ENCODE assay signal across 22 cellular contexts in genomic region chr18:41150316-41150715, GRCh38.
A peak's percentile ranks its signal among the peaks of the same experiment; 100 is the strongest.
DNase-seq lines count a peak whose midpoint lies in the region; ATAC-seq and TF ChIP-seq lines count a peak whose summit lies in the region.
"Had no signal": no experiment of that assay in that cellular context is flagged by ENCODE, and none has a peak within 500 bp of the region (broad histone marks: within the 10 kb centered on the region; RNA-seq: fewer than 3 reads in every experiment).

No MANE protein-coding gene starts in this region.

- no peaks in the 10 kb centered on the region for H3K9me2 ChIP-seq in SU-DHL-6 (replicated peaks; ENCODE audit: insufficient read depth, low read length)

- H3K4me3 ChIP-seq in SU-DHL-6 (ENCODE audit: insufficient read depth, low read length, poor library complexity, severe bottlenecking) (no peak overlapping the region), heart right ventricle (no peak overlapping the region), Peyer's patch (no peak overlapping the region), sigmoid colon (no peak overlapping the region)
- H3K4me3 ChIP-seq: coronary artery, left lung had no signal

- H3K27me3 ChIP-seq in SU-DHL-6 (ENCODE audit: low read length) = no peaks in the 10 kb centered on the region
- H3K27me3 ChIP-seq in heart right ventricle = no peaks in the 10 kb centered on the region
- H3K27me3 ChIP-seq in Peyer's patch = no peaks in the 10 kb centered on the region
- H3K27me3 ChIP-seq in sigmoid colon = no peaks in the 10 kb centered on the region
- H3K27me3 ChIP-seq: left lung had no signal

- no peak overlapping the region for H3K4me2 ChIP-seq in SU-DHL-6 (ENCODE audit: low read depth, low read length, poor library complexity, severe bottlenecking)

- H4K20me1 ChIP-seq in SU-DHL-6 (ENCODE audit: low read depth, low read length) = no peaks in the 10 kb centered on the region

- no peaks in the 10 kb centered on the region for H3F3A ChIP-seq in SU-DHL-6 (ENCODE audit: insufficient read depth)

- 76 to 82% methylated on average over 2 of the region's 2 CpGs for WGBS in heart right ventricle, 2 donors
- 52 to 61% methylated on average over 2 of the region's 2 CpGs for WGBS in sigmoid colon, 2 donors

- no peak for ATAC-seq in heart right ventricle
- ATAC-seq: left lung; Right ventricle myocardium inferior; sciatic nerve; stimulated activated naive CD8-positive, alpha-beta T cell treated with anti-CD3 and anti-CD28 coated beads, Interleukin-15, amount 100 ng/mL, for 72 hours had no signal

- no peaks in the 10 kb centered on the region for H3K4me1 ChIP-seq in heart right ventricle
- H3K4me1 ChIP-seq in Peyer's patch = no peaks in the 10 kb centered on the region
- peaks cover 0 to 4% (median 0%) of the 10 kb centered on the region in 4 donors for H3K4me1 ChIP-seq in sigmoid colon
- H3K4me1 ChIP-seq: left lung had no signal

- H3K27ac ChIP-seq in SU-DHL-6 (ENCODE audit: low read depth, low read length) (peak overlapping the region; percentile 23; the same call in 1 of the 2 replicates), heart right ventricle (no peak overlapping the region), Peyer's patch (no peak overlapping the region), sigmoid colon (no peak overlapping the region), caudate nucleus (ENCODE audit: low read depth, low read length) (no peak overlapping the region)
- H3K27ac ChIP-seq: coronary artery, left lung, VCaP had no signal

- H3K79me2 ChIP-seq in SU-DHL-6 (ENCODE audit: insufficient read depth, low read length) = no peaks in the 10 kb centered on the region

- no peak for TF ChIP-seq EP300 in sigmoid colon (IDR thresholded peaks at IDR 0.05)

- TF ChIP-seq CTCF in SU-DHL-6 (IDR thresholded peaks at IDR 0.05; ENCODE audit: insufficient read depth, low read length, poor library complexity, severe bottlenecking) (no peak), heart right ventricle (IDR thresholded peaks at IDR 0.05) (no peak), Peyer's patch (IDR thresholded peaks at IDR 0.05) (no peak), sigmoid colon (IDR thresholded peaks at IDR 0.05) (no peak)

- no peak overlapping the region for H3K9ac ChIP-seq in SU-DHL-6 (ENCODE audit: low read length)

- peak; percentile 12 for DNase-seq in SKM-1 treated with dmso at 0.1 percent for 144 hours (lab: John Stamatoyannopoulos, UW; ENCODE audit: unreplicated experiment)
- no peak for DNase-seq in SKM-1 (lab: John Stamatoyannopoulos, UW; ENCODE audit: unreplicated experiment)
- DNase-seq in NCI-H2107 treated with DMSO at 0.1 percent for 48 hours (lab: John Stamatoyannopoulos, UW; ENCODE audit: unreplicated experiment) = peak; percentile 70
- no peak for DNase-seq in heart right ventricle
- DNase-seq in Peyer's patch = no peak
- no peak for DNase-seq in sigmoid colon
- DNase-seq in caudate nucleus (lab: John Stamatoyannopoulos, UW) = no peak
- DNase-seq: activated CD4-positive, alpha-beta T cell treated with anti-CD3 and anti-CD28 coated beads, Interleukin-2, amount 50 U/mL, for 48 hours; activated naive CD4-positive, alpha-beta T cell treated with anti-CD3 and anti-CD28 coated beads, Interleukin-2, amount 50 U/mL, for 16 hours; activated T-cell treated with anti-CD3 and anti-CD28 coated beads, Interleukin-2, amount 50 U/mL, for 1 hour; CD4-positive, alpha-beta T cell; foreskin fibroblast; GDM1; left lung; NCI-H1048; NK-92 treated with Interleukin-12 subunit alpha and Interleukin-12 subunit beta, amount 100 ng/mL, for 24 hours; stimulated activated naive CD8-positive, alpha-beta T cell treated with anti-CD3 and anti-CD28 coated beads, Interleukin-15, amount 100 ng/mL, for 72 hours had no signal

- TF ChIP-seq POLR2A in Peyer's patch (IDR thresholded peaks at IDR 0.05) = no peak
- no peak for TF ChIP-seq POLR2A in sigmoid colon (IDR thresholded peaks at IDR 0.05)

- H3K36me3 ChIP-seq in SU-DHL-6 (ENCODE audit: low read length) (no peaks in the 10 kb centered on the region), heart right ventricle (no peaks in the 10 kb centered on the region), Peyer's patch (no peaks in the 10 kb centered on the region), sigmoid colon (no peaks in the 10 kb centered on the region)
- H3K36me3 ChIP-seq: left lung had no signal

- H3K9me3 ChIP-seq in SU-DHL-6 (ENCODE audit: insufficient read depth, low read length) (no peaks in the 10 kb centered on the region; the same call in 1 of the 2 replicates), heart right ventricle (no peaks in the 10 kb centered on the region), Peyer's patch (no peaks in the 10 kb centered on the region), sigmoid colon (no peaks in the 10 kb centered on the region)
- H3K9me3 ChIP-seq: left lung had no signal

- intact Hi-C loops in heart right ventricle (cut with DNase I) (no loop called here), sigmoid colon (cut with DNase I) (no loop called here)

- H2AFZ ChIP-seq in SU-DHL-6 (ENCODE audit: low read depth, low read length, severe bottlenecking) = no peak overlapping the region

Comparison
In these comparisons a context has a peak if more than half of its experiments do, and no peak if none do; other contexts are left out.
1. DNase-seq: peak in SKM-1 treated with dmso at 0.1 percent for 144 hours (single experiment) and NCI-H2107 treated with DMSO at 0.1 percent for 48 hours (single experiment); none in SKM-1 (single experiment), heart right ventricle (0 of 2), Peyer's patch (0 of 3), sigmoid colon (single experiment) and caudate nucleus (0 of 61).